Comparison of ENCODE assay signal across 12 cellular contexts in the genomic region with DNA sequence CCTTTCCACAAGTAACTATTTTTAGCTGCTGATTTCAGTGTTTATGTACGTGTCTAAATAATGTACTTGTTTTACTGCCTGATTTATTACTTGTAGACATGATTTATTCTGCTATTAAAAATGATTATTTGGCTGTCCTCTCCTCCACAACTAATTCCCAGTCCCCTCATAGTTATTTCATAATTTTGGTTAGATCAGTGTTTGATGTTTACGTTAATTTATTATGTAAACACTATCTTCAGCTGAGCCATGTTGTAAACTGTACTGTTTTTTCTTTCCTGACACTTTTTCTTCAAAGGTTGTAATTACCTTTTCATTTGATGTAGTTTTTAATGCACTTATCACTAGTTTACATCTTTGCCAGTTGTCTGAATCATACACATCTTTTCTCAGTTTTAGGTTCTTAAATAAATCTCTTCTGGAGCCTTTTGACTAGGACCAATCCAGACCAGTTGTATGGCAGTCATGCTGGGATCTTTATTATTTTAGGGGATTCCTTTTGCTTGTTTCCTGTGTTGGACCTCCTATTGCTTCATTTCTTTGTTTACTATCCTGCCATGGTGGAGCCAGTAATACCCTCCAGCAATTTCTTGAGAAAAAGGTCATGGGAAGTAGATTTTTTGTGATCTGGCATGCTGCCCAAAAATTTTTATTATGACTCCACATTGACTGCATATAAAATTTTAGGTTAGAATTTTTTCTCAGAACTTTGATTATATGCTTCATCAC. TPM values are rescaled to one million over a fixed set of nuclear protein-coding genes. Genes with fewer than 3 reads are reported as not detected.
DNase-seq lines count a peak whose midpoint lies in the region; ATAC-seq and TF ChIP-seq lines count a peak whose summit lies in the region.
"Had no signal": no experiment of that assay in that cellular context is flagged by ENCODE, and none has a peak within 500 bp of the region (broad histone marks: within the 10 kb centered on the region; RNA-seq: fewer than 3 reads in every experiment).

No MANE protein-coding gene starts in this region.

- H3K27ac ChIP-seq in A673 (ENCODE audit: low read depth, low read length, poor library complexity, severe bottlenecking) = peak overlapping the region; percentile 17
- H3K27ac ChIP-seq in iPS-20b (ENCODE audit: low read length) = no peak overlapping the region
- H3K27ac ChIP-seq: BLaER1 treated with 17β-estradiol and CSF1 and Interleukin-3, amounts not matched to agents 10 nM and 100 nM; SJCRH30 had no signal

- CTCF ChIA-PET in A673 (lab: Charles Lee) (no interaction called here), HEK293T (lab: Yijun Ruan, JAX) (no interaction called here)

- H3K36me3 ChIP-seq in A673 (ENCODE audit: insufficient read depth, low read length, poor library complexity, severe bottlenecking) = no peaks in the 10 kb centered on the region
- peaks cover 4% of the 10 kb centered on the region; the same call in 1 of the 2 replicates for H3K36me3 ChIP-seq in iPS-20b (ENCODE audit: insufficient read depth, low read depth, low read length)
- H3K36me3 ChIP-seq: SJCRH30 had no signal

- peak; percentile 89 for DNase-seq in A673 (ENCODE audit: low spot score)
- no peak for DNase-seq in HEK293T (ENCODE audit: extremely low spot score)
- DNase-seq in amniotic epithelial cell (ENCODE audit: low read depth) = peak; percentile 36
- DNase-seq in Kasumi-1 (lab: John Stamatoyannopoulos, UW) = no peak
- DNase-seq in activated gamma-delta T cell (lab: John Stamatoyannopoulos, UW) = no peak
- DNase-seq: activated CD4-positive, alpha-beta T cell treated with anti-CD3 and anti-CD28 coated beads, Interleukin-2, amount 10 ng/mL, durations not matched to agents 7 days and 5 days; NCI-H2171 treated with DMSO at 0.1 percent for 48 hours had no signal

- no peak for TF ChIP-seq CTCF in A673 (conservative IDR thresholded peaks at IDR 0.05; ENCODE audit: low read depth, low read length)

- intact Hi-C loops in A673 (cut with micrococcal nuclease; ENCODE audit: unreplicated experiment) = no loop called here

- no peaks in the 10 kb centered on the region for H3K27me3 ChIP-seq in A673 (replicated peaks; ENCODE audit: insufficient read depth, low read depth, low read length, poor library complexity)
- no peaks in the 10 kb centered on the region for H3K27me3 ChIP-seq in iPS-20b (ENCODE audit: insufficient read depth, low read length)
- H3K27me3 ChIP-seq: BLaER1 treated with 17β-estradiol and CSF1 and Interleukin-3, amounts not matched to agents 10 nM and 100 nM; SJCRH30 had no signal

- H3K9me3 ChIP-seq in A673 (ENCODE audit: low read depth, low read length, poor library complexity, severe bottlenecking) (no peaks in the 10 kb centered on the region), iPS-20b (ENCODE audit: insufficient read depth, low read depth, low read length) (peaks cover 7% of the 10 kb centered on the region; the same call in 1 of the 2 replicates)

- H3K4me3 ChIP-seq in A673 (ENCODE audit: low read depth, low read length, poor library complexity, severe bottlenecking) = no peak overlapping the region
- no peak overlapping the region for H3K4me3 ChIP-seq in iPS-20b (ENCODE audit: low read length)
- H3K4me3 ChIP-seq: BLaER1 treated with 17β-estradiol and CSF1 and Interleukin-3, amounts not matched to agents 10 nM and 100 nM; SJCRH30 had no signal

- H3K4me1 ChIP-seq in A673 (ENCODE audit: insufficient read depth, low read length, poor library complexity, severe bottlenecking) (peaks cover 32% of the 10 kb centered on the region), iPS-20b (ENCODE audit: insufficient read depth, low read length) (peaks cover 16% of the 10 kb centered on the region)

- no peak for ATAC-seq in GM21717 (IDR thresholded peaks at IDR 0.05; ENCODE audit: unreplicated experiment)
- ATAC-seq in HG03521 (IDR thresholded peaks at IDR 0.05; ENCODE audit: unreplicated experiment) = no peak

- peak overlapping the region; percentile 16; the same call in 1 of the 2 replicates for H3K9ac ChIP-seq in iPS-20b (ENCODE audit: low read depth, low read length)
- H3K9ac ChIP-seq: BLaER1 treated with 17β-estradiol and CSF1 and Interleukin-3, amounts not matched to agents 10 nM and 100 nM had no signal

- POLR2A ChIA-PET in A673 (lab: Charles Lee; ENCODE audit: low non-redundant PET) = interaction anchor here (0.6 kb wide), 1 partner anchor 17 kb away, joined by 3 read pairs; the partner anchor contains the start of gene ATG12
- POLR2A ChIA-PET in HEK293T (lab: Yijun Ruan, JAX) = interaction anchor here (0.9 kb wide), 1 partner anchor 191 kb away, joined by 3 read pairs; no protein-coding TSS in a partner anchor

- no TSS peak for BruUV-seq in A673 (replicated peaks; lab: Mats Ljungman, UMichigan)

TF ChIP-seq in HEK293T, 16 proteins besides CTCF, POLR2A, EP300 and RAD21:
- TF ChIP-seq ARNT (IDR thresholded peaks at IDR 0.05) (0 out of 2 replicates have a peak, but pooled peaks have one; percentile 25), FOXA1 (IDR thresholded peaks at IDR 0.05) (no peak)
- TF ChIP-seq, protein P1, sequence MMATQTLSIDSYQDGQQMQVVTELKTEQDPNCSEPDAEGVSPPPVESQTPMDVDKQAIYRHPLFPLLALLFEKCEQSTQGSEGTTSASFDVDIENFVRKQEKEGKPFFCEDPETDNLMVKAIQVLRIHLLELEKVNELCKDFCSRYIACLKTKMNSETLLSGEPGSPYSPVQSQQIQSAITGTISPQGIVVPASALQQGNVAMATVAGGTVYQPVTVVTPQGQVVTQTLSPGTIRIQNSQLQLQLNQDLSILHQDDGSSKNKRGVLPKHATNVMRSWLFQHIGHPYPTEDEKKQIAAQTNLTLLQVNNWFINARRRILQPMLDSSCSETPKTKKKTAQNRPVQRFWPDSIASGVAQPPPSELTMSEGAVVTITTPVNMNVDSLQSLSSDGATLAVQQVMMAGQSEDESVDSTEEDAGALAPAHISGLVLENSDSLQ (IDR thresholded peaks at IDR 0.05) = peak; percentile 84

RNA-seq across cellular contexts. Expression of gene AP3S1, which starts 16.1 kb away (rescaled TPM):
- 66.9 and 71.8 TPM in 2 replicates for total RNA-seq in A673 (2021)

RNA-seq across cellular contexts. Expression of gene ATG12, which starts 16.4 kb away (rescaled TPM):
- 55.8 and 59.6 TPM in 2 replicates for total RNA-seq in A673 (2021)

RNA-seq across cellular contexts. Expression of gene CDO1, which starts 41.3 kb away (rescaled TPM):
- 1.5 and 3.2 TPM in 2 replicates for total RNA-seq in A673 (2021)
- total RNA-seq: activated CD4-positive, alpha-beta T cell treated with anti-CD3 and anti-CD28 coated beads, Interleukin-2, amount 10 ng/mL, durations not matched to agents 7 days and 5 days; SJCRH30 had no signal

Comparison
In these comparisons a context has a peak if more than half of its experiments do, and no peak if none do; other contexts are left out.
1. DNase-seq: peak in A673 (single experiment) and amniotic epithelial cell (single experiment); none in HEK293T (single experiment), Kasumi-1 (0 of 2) and activated gamma-delta T cell (single experiment).